In the genomic region with DNA sequence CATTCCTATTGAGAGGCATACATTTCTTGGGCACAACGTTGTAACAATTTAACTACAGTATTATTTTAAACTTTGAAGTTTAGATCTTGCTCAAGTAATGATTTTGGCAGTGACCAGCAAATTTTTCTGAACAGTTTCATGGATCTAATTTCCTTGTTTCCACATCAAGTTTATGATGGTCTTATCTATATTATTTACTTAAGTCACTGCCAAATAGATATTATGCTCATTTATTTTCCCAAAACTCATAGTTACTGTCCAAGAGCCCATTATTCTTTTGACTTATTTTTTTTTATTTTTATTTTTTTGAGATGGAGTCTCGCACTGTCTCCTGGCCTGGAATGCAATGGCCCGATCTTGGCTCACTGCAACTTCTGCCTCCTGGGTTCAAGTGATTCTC, we compare ENCODE assay signal across 26 cellular contexts.
"Had no signal": no experiment of that assay in that cellular context is flagged by ENCODE, and none has a peak within 500 bp of the region (broad histone marks: within the 10 kb centered on the region; RNA-seq: fewer than 3 reads in every experiment).

No MANE protein-coding gene starts in this region.

- H3K4me3 ChIP-seq: stomach, suprapubic skin, testis, thoracic aorta, tibial artery, tibial nerve, transverse colon, upper lobe of left lung, upper lobe of right lung, uterus, vagina had no signal

- H3K27me3 ChIP-seq: stomach, suprapubic skin, testis, tibial artery, tibial nerve, transverse colon, upper lobe of left lung, upper lobe of right lung, uterus, vagina had no signal

- ATAC-seq: stimulated activated effector memory CD8-positive, alpha-beta T cell treated with anti-CD3 and anti-CD28 coated beads, Interleukin-12 subunit alpha, Interleukin-12 subunit beta, amount 100 ng/mL, for 72 hours; stimulated activated memory B cell treated with anti-CD40 and anti-IgM and Interleukin-4, amounts not matched to agents 10 μg/mL and 1 μg/mL and 100 μg/mL, for 72 hours; stimulated activated naive B cell treated with anti-CD40 and anti-IgM and Interleukin-4, amounts not matched to agents 10 μg/mL and 1 μg/mL and 100 μg/mL, for 72 hours; stimulated activated naive CD8-positive, alpha-beta T cell treated with anti-CD3 and anti-CD28 coated beads, Interleukin-15, amount 100 ng/mL, for 72 hours; stimulated activated naive CD8-positive, alpha-beta T cell treated with anti-CD3 and anti-CD28 coated beads, Interleukin-15, Interleukin-2, amounts not matched to agents 100 U/mL and 50 U/mL, for 24 hours; upper lobe of right lung had no signal

- H3K9me3 ChIP-seq: stomach, suprapubic skin, testis, thoracic aorta, tibial artery, tibial nerve, transverse colon, upper lobe of left lung, upper lobe of right lung, uterus, vagina had no signal

- FAIRE-seq: urothelium cell line had no signal

- H3K27ac ChIP-seq: stomach, suprapubic skin, testis, thoracic aorta, tibial artery, tibial nerve, transverse colon, upper lobe of left lung, upper lobe of right lung, uterus, vagina had no signal

- H3K36me3 ChIP-seq: stomach, suprapubic skin, thoracic aorta, tibial artery, tibial nerve, transverse colon, upper lobe of left lung, upper lobe of right lung, uterus, vagina had no signal

- DNase-seq: stimulated activated CD4-positive, alpha-beta T cell treated with anti-CD3 and anti-CD28 coated beads, Interleukin-2, amount 100 ng/mL, for 48 hours; stimulated activated CD4-positive, alpha-beta T cell treated with anti-CD3 and anti-CD28 coated beads, Interleukin-4, amount 100 ng/mL, for 1 hour; stimulated activated CD4-positive, alpha-beta T cell treated with anti-CD3 and anti-CD28 coated beads, Interleukin-4, amount 100 ng/mL, for 24 hours; stimulated activated CD4-positive, alpha-beta T cell treated with anti-CD3 and anti-CD28 coated beads, Interleukin-4, amount 100 ng/mL, for 4 hours; stimulated activated CD8-positive, alpha-beta memory T cell treated with anti-CD3 and anti-CD28 coated beads, Interleukin-4, amount 100 ng/mL, for 48 hours; stimulated activated naive B cell treated with anti-CD40 and anti-IgM and Interleukin-4, amounts not matched to agents 10 μg/mL and 1 μg/mL and 100 μg/mL, for 72 hours; stimulated activated naive CD4-positive, alpha-beta T cell; stimulated activated naive CD4-positive, alpha-beta T cell treated with Interleukin-2 at 50 U/mL for 16 hours; stimulated activated naive CD8-positive, alpha-beta T cell treated with anti-CD3 and anti-CD28 coated beads, Interleukin-15, amount 100 ng/mL, for 72 hours; stimulated activated naive CD8-positive, alpha-beta T cell treated with anti-CD3 and anti-CD28 coated beads, Interleukin-15, Interleukin-2, amounts not matched to agents 100 U/mL and 50 U/mL, for 24 hours; stomach; substantia nigra; testis; tibial artery; transverse colon; trophoblast cell; upper lobe of left lung; upper lobe of right lung; uterus had no signal

- H3K4me1 ChIP-seq: upper lobe of right lung, uterus had no signal
